ENCODE assay signal across 8 cellular contexts in genomic region chr9:137086531-137087408, GRCh38.
DNase-seq lines count a peak whose midpoint lies in the region; ATAC-seq lines count a peak whose summit lies in the region.

Gene MAN1B1 (plus strand): TSS chr9:137086985. CDS start chr9:137087000, 15 bp downstream.

- H3K9me3 ChIP-seq in BLaER1 treated with 17β-estradiol and CSF1 and Interleukin-3, amounts not matched to agents 10 nM and 100 nM (replicated peaks in 1 of 11), result no peaks in the 10 kb centered on the region

- H3K4me1 ChIP-seq in BLaER1 treated with 17β-estradiol and CSF1 and Interleukin-3, amounts not matched to agents 10 nM and 100 nM, result peaks cover 78 to 87% (median 84%) of the 10 kb centered on the region in 10 experiments

- DNase-seq in NCI-H748 (lab: John Stamatoyannopoulos, UW; ENCODE audit: unreplicated experiment) (peak; percentile 99), dedifferentiated amniotic fluid mesenchymal stem cell (ENCODE audit: extremely low spot score) (peak; percentile 91), left kidney (ENCODE audit: low read depth, low spot score) (peak; percentile 99)
- peak; percentile 100 for DNase-seq in activated CD4-positive, alpha-beta T cell treated with anti-CD3 and anti-CD28 coated beads, Interleukin-2, amount 50 U/mL, for 1 hour
- peak; percentile 99 to 100 for DNase-seq in stimulated activated CD4-positive, alpha-beta T cell treated with anti-CD3 and anti-CD28 coated beads, Interleukin-2, amount 100 ng/mL, for 24 hours

- H3K27ac ChIP-seq in BLaER1 treated with 17β-estradiol and CSF1 and Interleukin-3, amounts not matched to agents 10 nM and 100 nM, result peak within 1 kb of the TSS; percentile 77 to 94 (median 89)

- H3K36me3 ChIP-seq in BLaER1 treated with 17β-estradiol and CSF1 and Interleukin-3, amounts not matched to agents 10 nM and 100 nM, result peaks cover 0 to 34% (median 10%) of the 10 kb centered on the region in 11 experiments; a peak in 15 of 22 replicates

- peak within 1 kb of the TSS; percentile 66 to 83 (median 76) for H3K4me3 ChIP-seq in BLaER1 treated with 17β-estradiol and CSF1 and Interleukin-3, amounts not matched to agents 10 nM and 100 nM

- H4K20me1 ChIP-seq in BLaER1 treated with 17β-estradiol and CSF1 and Interleukin-3, amounts not matched to agents 10 nM and 100 nM, result peaks cover 13 to 30% (median 26%) of the 10 kb centered on the region in 11 experiments; a peak in 21 of 22 replicates

- peak; percentile 85 for ATAC-seq in GM19351 (IDR thresholded peaks at IDR 0.05; ENCODE audit: unreplicated experiment)
- peak; percentile 76 for ATAC-seq in HG03521 (IDR thresholded peaks at IDR 0.05; ENCODE audit: unreplicated experiment)

- H3K27me3 ChIP-seq in BLaER1 treated with 17β-estradiol and CSF1 and Interleukin-3, amounts not matched to agents 10 nM and 100 nM, result 0 out of 22 replicates have a peak, but pooled peaks cover 0 to under 1% (median 0%) of the 10 kb centered on the region in 11 experiments

- H3K4me2 ChIP-seq in BLaER1 treated with 17β-estradiol and CSF1 and Interleukin-3, amounts not matched to agents 10 nM and 100 nM, result peak within 1 kb of the TSS; percentile 97 to 100 (median 99)

- H3K9ac ChIP-seq in BLaER1 treated with 17β-estradiol and CSF1 and Interleukin-3, amounts not matched to agents 10 nM and 100 nM, result peak within 1 kb of the TSS; percentile 80 to 90 (median 83)

Comparison
In these comparisons a context has a peak if more than half of its experiments do, and no peak if none do; other contexts are left out.
1. Peak in every context shown above with its lines: DNase-seq, ATAC-seq, H3K4me3 ChIP-seq and H3K27ac ChIP-seq.